1 cellular context compared by ENCODE assay signal in the genomic region with DNA sequence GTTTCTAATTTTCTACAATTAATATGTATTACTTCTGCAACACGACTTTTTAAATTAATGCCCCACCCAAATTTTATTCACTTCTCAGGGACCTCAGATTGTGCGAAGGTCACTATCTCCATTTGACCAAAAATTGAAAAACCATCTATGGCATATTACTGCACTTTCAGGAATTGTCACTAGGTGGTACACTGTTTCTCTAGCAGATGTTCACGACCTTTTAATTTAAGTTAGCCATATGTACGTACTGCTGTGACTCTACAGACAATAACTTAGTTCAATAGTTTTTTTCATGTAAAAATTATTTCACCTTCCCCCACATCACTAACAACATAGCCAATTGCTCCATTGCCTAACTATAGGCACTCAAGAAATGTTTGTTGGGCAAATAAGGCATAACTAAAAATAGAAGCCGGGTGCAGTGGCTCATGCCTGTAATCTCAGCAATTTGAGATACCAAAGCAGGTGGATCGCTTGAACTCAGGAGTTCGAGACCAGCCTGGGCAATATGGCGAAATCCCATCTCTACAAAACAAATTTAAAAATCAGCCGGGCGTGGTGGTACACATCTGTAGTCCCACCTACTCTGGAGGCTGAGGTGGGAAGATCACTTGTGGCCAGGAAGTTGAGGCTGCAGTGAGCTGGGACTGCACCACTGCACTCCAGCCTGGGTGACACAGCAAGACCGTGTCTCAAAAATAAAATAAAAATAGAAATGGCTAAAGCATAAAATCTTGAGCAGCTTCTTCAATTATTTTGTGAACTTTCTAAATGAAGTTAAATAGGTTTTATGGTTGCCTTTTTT.
TF ChIP-seq lines count a peak whose summit lies in the region.

No MANE protein-coding gene starts in this region.

TF ChIP-seq in GM12878, 131 proteins besides CTCF, POLR2A, EP300 and RAD21 (continued from another document):
- TF ChIP-seq HDAC2 (IDR thresholded peaks at IDR 0.05), result no peak
- TF ChIP-seq ZNF384 (IDR thresholded peaks at IDR 0.05; ENCODE audit: borderline replicate concordance, low read depth, low read length), result no peak
- TF ChIP-seq WRNIP1 (IDR thresholded peaks at IDR 0.05; ENCODE audit: borderline replicate concordance, low read depth, low read length), result no peak
- TF ChIP-seq SREBF1 (IDR thresholded peaks at IDR 0.05; ENCODE audit: low read length), result no peak
- TF ChIP-seq, protein P1, sequence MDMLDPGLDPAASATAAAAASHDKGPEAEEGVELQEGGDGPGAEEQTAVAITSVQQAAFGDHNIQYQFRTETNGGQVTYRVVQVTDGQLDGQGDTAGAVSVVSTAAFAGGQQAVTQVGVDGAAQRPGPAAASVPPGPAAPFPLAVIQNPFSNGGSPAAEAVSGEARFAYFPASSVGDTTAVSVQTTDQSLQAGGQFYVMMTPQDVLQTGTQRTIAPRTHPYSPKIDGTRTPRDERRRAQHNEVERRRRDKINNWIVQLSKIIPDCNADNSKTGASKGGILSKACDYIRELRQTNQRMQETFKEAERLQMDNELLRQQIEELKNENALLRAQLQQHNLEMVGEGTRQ (IDR thresholded peaks at IDR 0.05; ENCODE audit: borderline replicate concordance, low read depth, low read length), result no peak
